In genomic region chr14:100065942-100066574, GRCh38 we compare ENCODE assay signal across 1 cellular context.
A peak's percentile ranks its signal among the peaks of the same experiment; 100 is the strongest.
TF ChIP-seq lines count a peak whose summit lies in the region.

No MANE protein-coding gene starts in this region.

TF ChIP-seq in GM12878, 131 proteins besides CTCF, POLR2A, EP300 and RAD21 (continued from another document and continues in another):
- TF ChIP-seq E2F8 (IDR thresholded peaks at IDR 0.05; ENCODE audit: low read depth, partially characterized antibody) (no peak), RB1 (IDR thresholded peaks at IDR 0.05; ENCODE audit: borderline replicate concordance) (no peak), REST (IDR thresholded peaks at IDR 0.05; ENCODE audit: low read depth, low read length) (no peak), ASH2L (IDR thresholded peaks at IDR 0.05; ENCODE audit: borderline replicate concordance, low read depth) (peak; percentile 21; the same call in 1 of the 2 replicates), RELA (IDR thresholded peaks at IDR 0.05; ENCODE audit: borderline replicate concordance, partially characterized antibody) (no peak), ZNF384 (IDR thresholded peaks at IDR 0.05; ENCODE audit: borderline replicate concordance, low read depth, low read length) (no peak), SMAD1 (IDR thresholded peaks at IDR 0.05; ENCODE audit: low read depth, partially characterized antibody) (peak; percentile 71), CEBPZ (IDR thresholded peaks at IDR 0.05; ENCODE audit: low read depth, low read length) (no peak), POLR2AphosphoS2 (IDR thresholded peaks at IDR 0.05; ENCODE audit: low read depth, low read length) (peak; percentile 92), JUNB (IDR thresholded peaks at IDR 0.05) (no peak), MYC (IDR thresholded peaks at IDR 0.05; ENCODE audit: insufficient read depth, insufficient read length, insufficient replicate concordance, low read length, severe bottlenecking) (no peak), TCF7 (IDR thresholded peaks at IDR 0.05; ENCODE audit: borderline replicate concordance) (no peak), RAD51 (IDR thresholded peaks at IDR 0.05) (peak; percentile 94), CHD1 (IDR thresholded peaks at IDR 0.05; ENCODE audit: low read depth, low read length) (no peak; the same call in 1 of the 2 replicates), RCOR1 (conservative IDR thresholded peaks at IDR 0.05; ENCODE audit: low read depth, low read length) (no peak; the same call in 1 of the 2 replicates), ZBTB11 (CRISPR knock-in tag; IDR thresholded peaks at IDR 0.05) (no peak), IRF4 (IDR thresholded peaks at IDR 0.05; ENCODE audit: low read depth, low read length) (peak; percentile 50; the same call in 1 of the 2 replicates), TCF12 (IDR thresholded peaks at IDR 0.05; ENCODE audit: low read depth, low read length) (peak; percentile 82; the same call in 1 of the 2 replicates), KLF5 (IDR thresholded peaks at IDR 0.05; ENCODE audit: partially characterized antibody) (peak; percentile 69), ZNF622 (IDR thresholded peaks at IDR 0.05) (no peak), ATF2 (IDR thresholded peaks at IDR 0.05; ENCODE audit: low read length) (peak; percentile 78), CBX3 (IDR thresholded peaks at IDR 0.05; ENCODE audit: borderline replicate concordance, low read depth) (no peak), USF2 (IDR thresholded peaks at IDR 0.05; ENCODE audit: borderline replicate concordance, low read depth, low read length) (peak; percentile 69), STAT3 (IDR thresholded peaks at IDR 0.05; ENCODE audit: low read depth, low read length) (0 out of 2 replicates have a peak, but pooled peaks have one; percentile 59), MTA3 (IDR thresholded peaks at IDR 0.05; ENCODE audit: borderline replicate concordance, low read length) (peak; percentile 52; the same call in 1 of the 2 replicates), BHLHE40 (IDR thresholded peaks at IDR 0.05; ENCODE audit: borderline replicate concordance in 1 of 2, low read depth in 2 of 2, low read length in 1 of 2) (peak; percentile 86 to 88), ZBED1 (IDR thresholded peaks at IDR 0.05; ENCODE audit: borderline replicate concordance) (peak; percentile 59; the same call in 1 of the 2 replicates), POLR2AphosphoS5 (IDR thresholded peaks at IDR 0.05; ENCODE audit: low read length) (peak; percentile 93), IKZF2 (IDR thresholded peaks at IDR 0.05) (peak; percentile 87 to 89; a peak in 3 of 4 replicates), HDGF (IDR thresholded peaks at IDR 0.05) (no peak), BMI1 (IDR thresholded peaks at IDR 0.05; ENCODE audit: borderline replicate concordance) (no peak), SIN3A (IDR thresholded peaks at IDR 0.05; ENCODE audit: low read depth, low read length) (no peak), CEBPB (IDR thresholded peaks at IDR 0.05; ENCODE audit: borderline replicate concordance in 1 of 2, low read depth in 2 of 2, low read length in 2 of 2) (no peak), BCL11A (IDR thresholded peaks at IDR 0.05; ENCODE audit: low read depth, low read length) (peak; percentile 93), NFYA (IDR thresholded peaks at IDR 0.05; ENCODE audit: borderline replicate concordance, low read depth, low read length) (no peak), CHD2 (IDR thresholded peaks at IDR 0.05; ENCODE audit: borderline replicate concordance, low read depth, low read length) (peak; percentile 72; the same call in 1 of the 2 replicates), EGR1 (IDR thresholded peaks at IDR 0.05; ENCODE audit: borderline replicate concordance in 1 of 2, low read depth in 2 of 2, low read length in 2 of 2) (peak in 1 of 2 experiments; percentile 58; a peak in 1 of 3 replicates), BCL3 (IDR thresholded peaks at IDR 0.05; ENCODE audit: borderline replicate concordance, insufficient read depth, low read depth, low read length, poor library complexity, severe bottlenecking) (no peak), RFX5 (IDR thresholded peaks at IDR 0.05; ENCODE audit: low read depth, low read length) (no peak), NFXL1 (IDR thresholded peaks at IDR 0.05; ENCODE audit: borderline replicate concordance) (no peak), SRF (IDR thresholded peaks at IDR 0.05; ENCODE audit: low read depth in 2 of 2, low read length in 2 of 2) (0 out of 4 replicates have a peak, but pooled peaks of 1 of the 2 experiments have one; percentile 23), NKRF (conservative IDR thresholded peaks at IDR 0.05) (no peak), SMARCA5 (IDR thresholded peaks at IDR 0.05) (0 out of 2 replicates have a peak, but pooled peaks have one; percentile 4), NR2C1 (IDR thresholded peaks at IDR 0.05) (no peak), PAX8 (IDR thresholded peaks at IDR 0.05) (no peak)
